ENCODE assay signal across 11 cellular contexts in the genomic region with DNA sequence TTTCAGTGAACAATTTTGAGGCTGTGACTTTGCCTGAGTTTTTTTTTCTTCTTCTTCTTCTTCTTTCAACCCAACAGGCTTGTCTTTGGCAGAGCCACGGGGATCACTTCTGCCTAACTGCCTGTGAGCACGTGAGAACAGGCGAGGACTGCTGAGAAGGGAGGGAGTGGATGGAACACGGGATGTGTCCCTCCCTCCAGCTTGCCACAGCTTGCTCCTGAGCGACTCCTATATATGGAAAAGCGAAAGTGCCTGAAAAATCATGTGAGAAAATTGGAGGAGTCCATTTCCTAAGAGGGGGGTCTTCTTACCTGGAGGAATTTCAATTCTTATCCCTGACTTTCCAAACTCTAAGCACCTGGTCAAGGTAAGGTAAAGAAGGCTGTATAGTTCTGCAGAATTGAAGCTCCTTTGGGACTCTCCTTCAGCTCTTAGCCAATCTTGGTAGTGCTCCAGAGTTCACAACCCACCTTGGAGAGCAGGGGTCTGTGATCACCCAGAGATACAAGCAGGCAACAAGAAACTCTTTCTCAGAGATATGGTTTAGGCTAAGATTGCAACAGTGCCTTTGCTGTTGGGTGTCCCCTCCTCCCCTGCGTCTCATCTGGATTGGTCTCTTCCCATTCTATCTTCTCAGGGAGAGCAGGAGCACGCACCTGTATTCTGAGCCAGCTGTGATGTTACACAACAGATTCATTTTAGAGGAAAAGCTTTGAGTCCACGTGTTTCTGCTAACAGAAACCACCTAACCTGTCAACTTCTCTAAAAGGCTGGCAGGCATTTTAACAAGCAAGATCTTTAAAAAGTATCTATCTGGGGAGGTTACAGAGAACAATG. TPM values are rescaled to one million over a fixed set of nuclear protein-coding genes. Genes with fewer than 3 reads are reported as not detected.
DNase-seq lines count a peak whose midpoint lies in the region; ATAC-seq and TF ChIP-seq lines count a peak whose summit lies in the region.
"Had no signal": no experiment of that assay in that cellular context is flagged by ENCODE, and none has a peak within 500 bp of the region (broad histone marks: within the 10 kb centered on the region; RNA-seq: fewer than 3 reads in every experiment).

A gene (minus strand): TSS at position 208 of the 837 bp plus-strand sequence. CDS start 235 bp downstream, outside the sequence.

- CTCF ChIA-PET in MCF 10A (lab: Yijun Ruan, JAX): interaction anchor here (0.6 kb wide), 1 partner anchor 14 kb away, joined by 3 read pairs; no protein-coding TSS in a partner anchor

- H3K4me1 ChIP-seq in liver (ENCODE audit: control insufficient read depth in 4 of 4, insufficient read depth in 4 of 4, low read length in 3 of 4): peaks cover 4 to 37% (median 34%) of the 10 kb centered on the region in 4 donors
- H3K4me1 ChIP-seq: spleen had no signal

- H3K9me3 ChIP-seq in liver (ENCODE audit: control insufficient read depth in 4 of 4, low read length in 3 of 4): no peaks in the 10 kb centered on the region
- H3K9me3 ChIP-seq: spleen had no signal

- peak within 1 kb of the TSS; percentile 79 to 98 for H3K27ac ChIP-seq in liver (ENCODE audit: low read depth in 1 of 2, low read length in 2 of 2)
- H3K27ac ChIP-seq: spleen had no signal

- ATAC-seq in HG02571 (IDR thresholded peaks at IDR 0.05; ENCODE audit: unreplicated experiment) (no peak), GM19397 (IDR thresholded peaks at IDR 0.05; ENCODE audit: unreplicated experiment) (no peak)

- peak within 1 kb of the TSS; percentile 99 to 100 for H3K9ac ChIP-seq in liver (ENCODE audit: low read depth in 1 of 2, low read length in 2 of 2)

- 11% methylated on average over 9 of the region's 9 CpGs for WGBS in liver

- peaks cover 17% of the 10 kb centered on the region for H3K4me1 Mint-ChIP-seq in MCF 10A (ENCODE audit: insufficient read depth, unreplicated experiment)

- H3K27ac Mint-ChIP-seq in MCF 10A (ENCODE audit: low read depth, unreplicated experiment): peak within 1 kb of the TSS; percentile 1

- H3K36me3 Mint-ChIP-seq in MCF 10A (ENCODE audit: insufficient read depth, unreplicated experiment): no peaks in the 10 kb centered on the region

- POLR2A ChIA-PET in MCF 10A (lab: Yijun Ruan, JAX): interaction anchor here (0.7 to 1.4 kb wide), 4 partner anchors 9 to 139 kb away, joined by 3 to 4 read pairs (median 3); no protein-coding TSS in a partner anchor

- no peaks in the 10 kb centered on the region for H3K9me3 Mint-ChIP-seq in MCF 10A (ENCODE audit: unreplicated experiment)

- TF ChIP-seq CTCF in MCF 10A (IDR thresholded peaks at IDR 0.05; ENCODE audit: unreplicated experiment): no peak
- TF ChIP-seq CTCF in liver (IDR thresholded peaks at IDR 0.05; ENCODE audit: low read depth, low read length, missing input control): peak; percentile 19

- peak; percentile 65 for DNase-seq in DMS153 (lab: John Stamatoyannopoulos, UW)
- DNase-seq in LHCN-M2 (ENCODE audit: low read depth): peak; percentile 10
- peak; percentile 72 for DNase-seq in MCF 10A (ENCODE audit: unreplicated experiment)
- no peak for DNase-seq in effector CD8-positive, alpha-beta T cell (lab: John Stamatoyannopoulos, UW)
- no peak for DNase-seq in 8988T
- DNase-seq: activated CD8-positive, alpha-beta memory T cell treated with anti-CD3 and anti-CD28 coated beads for 24 hours; spleen had no signal

- peak; percentile 50 to 53 for TF ChIP-seq RAD21 in liver (IDR thresholded peaks at IDR 0.05)

- intact Hi-C loops in MCF 10A (cut with micrococcal nuclease): no loop called here

- H3K27me3 ChIP-seq in liver (ENCODE audit: control insufficient read depth in 4 of 4, insufficient read depth in 4 of 4, low read length in 3 of 4): no peaks in the 10 kb centered on the region

- peaks cover 0 to 28% (median 15%) of the 10 kb centered on the region in 4 donors for H3K36me3 ChIP-seq in liver (ENCODE audit: control insufficient read depth in 4 of 4, insufficient read depth in 3 of 4, low read depth in 1 of 4, low read length in 3 of 4)
- H3K36me3 ChIP-seq: spleen had no signal

- H3K27me3 Mint-ChIP-seq in MCF 10A (ENCODE audit: insufficient read depth, unreplicated experiment): no peaks in the 10 kb centered on the region

- peak within 1 kb of the TSS; percentile 4 for H3K4me3 Mint-ChIP-seq in MCF 10A (ENCODE audit: unreplicated experiment)

- BruUV-seq in MCF 10A (replicated peaks; lab: Mats Ljungman, UMichigan): no TSS peak

- H3K4me3 ChIP-seq in liver (ENCODE audit: low read depth in 1 of 3, low read length in 3 of 3): peak within 1 kb of the TSS; percentile 74 to 99 (median 79)
- H3K4me3 ChIP-seq: spleen had no signal

TF ChIP-seq in liver, 16 proteins besides CTCF, POLR2A, EP300 and RAD21:
- TF ChIP-seq EGR1 (IDR thresholded peaks at IDR 0.05; ENCODE audit: low read depth in 2 of 2) (peak in 1 of 2 donors; percentile 13), HNF4A (conservative IDR thresholded peaks at IDR 0.05) (peak; percentile 67 to 69), SP1 (IDR thresholded peaks at IDR 0.05) (peak; percentile 63), NR2F2 (IDR thresholded peaks at IDR 0.05) (no peak), RXRA (IDR thresholded peaks at IDR 0.05) (peak; percentile 39 to 51), FOXA2 (IDR thresholded peaks at IDR 0.05) (no peak), JUND (IDR thresholded peaks at IDR 0.05) (peak; percentile 47 to 48), TAF1 (conservative IDR thresholded peaks at IDR 0.05) (peak; percentile 95), YY1 (IDR thresholded peaks at IDR 0.05) (peak; percentile 68), GABPA (IDR thresholded peaks at IDR 0.05 in 1 of 2, conservative IDR thresholded peaks at IDR 0.05 in 1 of 2) (no peak), HNF4G (IDR thresholded peaks at IDR 0.05) (peak; percentile 7), FOXA1 (IDR thresholded peaks at IDR 0.05) (no peak)
- TF ChIP-seq, protein P1, sequence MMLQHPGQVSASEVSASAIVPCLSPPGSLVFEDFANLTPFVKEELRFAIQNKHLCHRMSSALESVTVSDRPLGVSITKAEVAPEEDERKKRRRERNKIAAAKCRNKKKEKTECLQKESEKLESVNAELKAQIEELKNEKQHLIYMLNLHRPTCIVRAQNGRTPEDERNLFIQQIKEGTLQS (IDR thresholded peaks at IDR 0.05): no peak
- TF ChIP-seq, protein P2, sequence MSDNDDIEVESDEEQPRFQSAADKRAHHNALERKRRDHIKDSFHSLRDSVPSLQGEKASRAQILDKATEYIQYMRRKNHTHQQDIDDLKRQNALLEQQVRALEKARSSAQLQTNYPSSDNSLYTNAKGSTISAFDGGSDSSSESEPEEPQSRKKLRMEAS (IDR thresholded peaks at IDR 0.05): peak; percentile 82
- TF ChIP-seq, protein P3, sequence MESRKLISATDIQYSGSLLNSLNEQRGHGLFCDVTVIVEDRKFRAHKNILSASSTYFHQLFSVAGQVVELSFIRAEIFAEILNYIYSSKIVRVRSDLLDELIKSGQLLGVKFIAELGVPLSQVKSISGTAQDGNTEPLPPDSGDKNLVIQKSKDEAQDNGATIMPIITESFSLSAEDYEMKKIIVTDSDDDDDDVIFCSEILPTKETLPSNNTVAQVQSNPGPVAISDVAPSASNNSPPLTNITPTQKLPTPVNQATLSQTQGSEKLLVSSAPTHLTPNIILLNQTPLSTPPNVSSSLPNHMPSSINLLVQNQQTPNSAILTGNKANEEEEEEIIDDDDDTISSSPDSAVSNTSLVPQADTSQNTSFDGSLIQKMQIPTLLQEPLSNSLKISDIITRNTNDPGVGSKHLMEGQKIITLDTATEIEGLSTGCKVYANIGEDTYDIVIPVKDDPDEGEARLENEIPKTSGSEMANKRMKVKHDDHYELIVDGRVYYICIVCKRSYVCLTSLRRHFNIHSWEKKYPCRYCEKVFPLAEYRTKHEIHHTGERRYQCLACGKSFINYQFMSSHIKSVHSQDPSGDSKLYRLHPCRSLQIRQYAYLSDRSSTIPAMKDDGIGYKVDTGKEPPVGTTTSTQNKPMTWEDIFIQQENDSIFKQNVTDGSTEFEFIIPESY (IDR thresholded peaks at IDR 0.05): peak; percentile 17
- TF ChIP-seq, protein P4, sequence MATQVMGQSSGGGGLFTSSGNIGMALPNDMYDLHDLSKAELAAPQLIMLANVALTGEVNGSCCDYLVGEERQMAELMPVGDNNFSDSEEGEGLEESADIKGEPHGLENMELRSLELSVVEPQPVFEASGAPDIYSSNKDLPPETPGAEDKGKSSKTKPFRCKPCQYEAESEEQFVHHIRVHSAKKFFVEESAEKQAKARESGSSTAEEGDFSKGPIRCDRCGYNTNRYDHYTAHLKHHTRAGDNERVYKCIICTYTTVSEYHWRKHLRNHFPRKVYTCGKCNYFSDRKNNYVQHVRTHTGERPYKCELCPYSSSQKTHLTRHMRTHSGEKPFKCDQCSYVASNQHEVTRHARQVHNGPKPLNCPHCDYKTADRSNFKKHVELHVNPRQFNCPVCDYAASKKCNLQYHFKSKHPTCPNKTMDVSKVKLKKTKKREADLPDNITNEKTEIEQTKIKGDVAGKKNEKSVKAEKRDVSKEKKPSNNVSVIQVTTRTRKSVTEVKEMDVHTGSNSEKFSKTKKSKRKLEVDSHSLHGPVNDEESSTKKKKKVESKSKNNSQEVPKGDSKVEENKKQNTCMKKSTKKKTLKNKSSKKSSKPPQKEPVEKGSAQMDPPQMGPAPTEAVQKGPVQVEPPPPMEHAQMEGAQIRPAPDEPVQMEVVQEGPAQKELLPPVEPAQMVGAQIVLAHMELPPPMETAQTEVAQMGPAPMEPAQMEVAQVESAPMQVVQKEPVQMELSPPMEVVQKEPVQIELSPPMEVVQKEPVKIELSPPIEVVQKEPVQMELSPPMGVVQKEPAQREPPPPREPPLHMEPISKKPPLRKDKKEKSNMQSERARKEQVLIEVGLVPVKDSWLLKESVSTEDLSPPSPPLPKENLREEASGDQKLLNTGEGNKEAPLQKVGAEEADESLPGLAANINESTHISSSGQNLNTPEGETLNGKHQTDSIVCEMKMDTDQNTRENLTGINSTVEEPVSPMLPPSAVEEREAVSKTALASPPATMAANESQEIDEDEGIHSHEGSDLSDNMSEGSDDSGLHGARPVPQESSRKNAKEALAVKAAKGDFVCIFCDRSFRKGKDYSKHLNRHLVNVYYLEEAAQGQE (IDR thresholded peaks at IDR 0.05): peak; percentile 83

RNA-seq across cellular contexts. Expression of the gene that starts here (rescaled TPM):
- total RNA-seq in LHCN-M2 (2014; rRNA removed) (not detected in 2 replicates), MCF 10A (2022) (0.26 TPM in 1 of 2 replicates, not detected in the other), liver (100 to 1,000 TPM; 179 to 662 TPM)
- polyA plus RNA-seq in LHCN-M2 (2012): not detected
- polyA plus RNA-seq in liver: 100 to 1,000 TPM; 327 to 759 TPM
- total RNA-seq: OCI-LY7 had no signal

Comparison
In these comparisons a context has a peak if more than half of its experiments do, and no peak if none do; other contexts are left out.
1. RNA of the gene that starts here (total RNA-seq): 179 to 662 TPM in liver; 0.26 TPM in MCF 10A and not detected in LHCN-M2; every median in the first group is over 100 times any median in the second.
2. Peak in DNase-seq in LHCN-M2; RNA of the gene not detected or under 1 TPM.
3. Peak in DNase-seq in MCF 10A; RNA of the gene not detected or under 1 TPM.